ENCODE assay signal across 9 cellular contexts in the genomic region with DNA sequence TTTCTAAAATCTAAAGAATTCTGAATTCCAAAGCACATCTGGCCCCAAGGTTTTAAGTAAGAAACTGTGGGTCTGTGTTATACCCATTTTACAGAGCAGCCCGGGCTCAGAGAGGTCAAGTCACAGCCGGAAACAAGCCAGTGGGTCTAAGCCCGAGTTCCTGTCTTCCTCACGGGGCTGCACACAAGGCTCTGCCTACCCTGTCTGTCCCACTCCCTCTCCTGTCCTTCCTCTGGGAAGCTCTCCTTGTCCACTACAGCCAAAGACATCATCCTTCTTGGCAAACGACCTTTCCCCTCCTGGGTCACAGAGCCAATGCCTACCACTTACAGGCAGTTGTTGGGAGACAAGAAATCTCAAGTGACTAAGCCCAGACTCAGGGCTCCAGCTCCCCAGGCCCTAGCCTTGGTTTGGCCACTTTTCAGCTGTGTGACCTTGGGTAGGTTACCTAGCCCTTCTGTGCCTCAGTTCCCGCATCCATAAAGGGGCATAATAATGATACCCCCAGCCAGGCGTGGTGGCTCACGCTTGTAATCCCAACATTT. TPM values are rescaled to one million over a fixed set of nuclear protein-coding genes. Genes with fewer than 3 reads are reported as not detected.
DNase-seq lines count a peak whose midpoint lies in the region; ATAC-seq, FAIRE-seq and TF ChIP-seq lines count a peak whose summit lies in the region.
"Had no signal": no experiment of that assay in that cellular context is flagged by ENCODE, and none has a peak within 500 bp of the region (broad histone marks: within the 10 kb centered on the region; RNA-seq: fewer than 3 reads in every experiment).

No MANE protein-coding gene starts in this region.

- no peak overlapping the region for H3K9ac ChIP-seq in GM12878 (ENCODE audit: control insufficient read depth, insufficient read depth, low read length)
- H3K9ac ChIP-seq in keratinocyte (ENCODE audit: control insufficient read depth, extremely low read depth, insufficient read depth, low read length): peak overlapping the region; percentile 67

- dilution Hi-C loops in keratinocyte (cut with MboI; ENCODE audit: extremely low pct_ligation_motif_present, low sequenced_read_pairs): no loop called here

- peaks cover 33% of the 10 kb centered on the region for H3K4me1 ChIP-seq in GM12878 (ENCODE audit: control insufficient read depth, insufficient read depth, low read length)
- H3K4me1 ChIP-seq in keratinocyte (ENCODE audit: control insufficient read depth, extremely low read depth, insufficient read depth, low read length): peaks cover 37% of the 10 kb centered on the region

- in situ Hi-C loops in GM12878 (cut with MboI): no loop called here

- H3K4me3 Mint-ChIP-seq in stimulated activated naive CD8-positive, alpha-beta T cell treated with anti-CD3 and anti-CD28 coated beads, Interleukin-15, amount 100 ng/mL, for 72 hours: peak overlapping the region; percentile 61 to 81

- TF ChIP-seq CTCF in GM12878 (IDR thresholded peaks at IDR 0.05 in 2 of 3, conservative IDR thresholded peaks at IDR 0.05 in 1 of 3; ENCODE audit: control insufficient read depth in 2 of 3, extremely low read depth in 1 of 3, insufficient read depth in 1 of 3, low read depth in 3 of 3, low read length in 3 of 3) (no peak), keratinocyte (optimal IDR thresholded peaks at IDR 0.05 in 1 of 3, IDR thresholded peaks at IDR 0.05 in 1 of 3, conservative IDR thresholded peaks at IDR 0.05 in 1 of 3; ENCODE audit: extremely low read depth in 1 of 3, insufficient read depth in 2 of 3, low read length in 3 of 3) (no peak), omental fat pad (IDR thresholded peaks at IDR 0.05) (no peak)

- WGBS in GM12878 (ENCODE audit: insufficient coverage, insufficient replicate concordance, low lambda C conversion rate, missing lambda C conversion rate): 83% methylated on average over 8 of the region's 8 CpGs

- RAD21 ChIA-PET in GM12878 (lab: Charles Lee; ENCODE audit: unreplicated experiment): interaction anchor here (1.0 to 3.1 kb wide), 9 partner anchors 11 to 95 kb away, joined by 3 to 19 read pairs (median 9); a partner anchor contains a TSS

- H3K27me3 ChIP-seq in GM12878 (replicated peaks in 1 of 2; ENCODE audit: control insufficient read depth in 2 of 2, insufficient read depth in 2 of 2, low read length in 1 of 2) (no peaks in the 10 kb centered on the region), keratinocyte (ENCODE audit: control insufficient read depth, extremely low read depth, insufficient read depth, low read length) (no peaks in the 10 kb centered on the region)

- H2AFZ ChIP-seq in GM12878 (ENCODE audit: control insufficient read depth, low read depth, low read length) (0 out of 2 replicates have a peak overlapping the region, but pooled peaks have one; percentile 63), keratinocyte (ENCODE audit: control insufficient read depth, low read length) (peak overlapping the region; percentile 36)

- BruUV-seq in GM12878 (replicated peaks; lab: Mats Ljungman, UMichigan): no TSS peak

- no peaks in the 10 kb centered on the region for H3K9me3 ChIP-seq in GM12878 (replicated peaks; ENCODE audit: control insufficient read depth, insufficient read depth, low read length)
- H3K9me3 ChIP-seq in keratinocyte (ENCODE audit: control insufficient read depth, low read depth, low read length): no peaks in the 10 kb centered on the region

- no peak for ATAC-seq in GM12878
- ATAC-seq in stimulated activated naive CD8-positive, alpha-beta T cell treated with anti-CD3 and anti-CD28 coated beads, Interleukin-15, amount 100 ng/mL, for 72 hours: no peak
- no peak for ATAC-seq in omental fat pad (ENCODE audit: low FRiP score)
- no peak for ATAC-seq in GM21786 (IDR thresholded peaks at IDR 0.05; ENCODE audit: unreplicated experiment)

- no peak for TF ChIP-seq EP300 in GM12878 (IDR thresholded peaks at IDR 0.05; ENCODE audit: borderline replicate concordance in 1 of 2, control insufficient read depth in 1 of 2, low read depth in 2 of 2, low read length in 2 of 2)

- POLR2A ChIA-PET in GM12878 (lab: Charles Lee): interaction anchor here (0.5 to 2.9 kb wide), 10 partner anchors 14 to 1616 kb away, joined by 3 to 12 read pairs (median 5); a partner anchor contains a TSS

- H3K4me2 ChIP-seq in GM12878 (ENCODE audit: control insufficient read depth, insufficient read depth) (no peak overlapping the region; the same call in 1 of the 2 replicates), keratinocyte (ENCODE audit: control insufficient read depth, extremely low read depth, insufficient read depth, low read depth, low read length) (peak overlapping the region; percentile 72)

- DNase-seq in LoVo (ENCODE audit: low spot score) (peak; percentile 17), GM12878 (ENCODE audit: low read depth, low spot score) (no peak), keratinocyte (ENCODE audit: low read depth, low spot score) (no peak), retina (no peak), omental fat pad (ENCODE audit: low spot score) (no peak), COLO829 (ENCODE audit: low spot score) (no peak)
- no peak for DNase-seq in stimulated activated naive CD8-positive, alpha-beta T cell treated with anti-CD3 and anti-CD28 coated beads, Interleukin-15, amount 100 ng/mL, for 72 hours

- H3K36me3 ChIP-seq in GM12878 (ENCODE audit: control insufficient read depth in 2 of 2, insufficient read depth in 2 of 2, low read length in 1 of 2): no peaks in the 10 kb centered on the region
- H3K36me3 ChIP-seq in keratinocyte (ENCODE audit: control insufficient read depth in 2 of 2, extremely low read depth in 1 of 2, insufficient read depth in 2 of 2, low read length in 2 of 2): no peaks in the 10 kb centered on the region

- H3K27ac ChIP-seq in GM12878 (ENCODE audit: control insufficient read depth, insufficient read depth) (peak overlapping the region; percentile 17; the same call in 1 of the 2 replicates), keratinocyte (ENCODE audit: control insufficient read depth, insufficient read depth, low read length) (peak overlapping the region; percentile 84)

- SMC1A ChIA-PET in GM12878 (lab: Charles Lee; ENCODE audit: uncharacterized antibody, unreplicated experiment): interaction anchor here (0.6 to 6.9 kb wide), 12 partner anchors 11 to 218 kb away, joined by 3 to 47 read pairs (median 7); a partner anchor contains a TSS

- H3K79me2 ChIP-seq in GM12878 (ENCODE audit: control insufficient read depth, insufficient read depth, low read length) (no peaks in the 10 kb centered on the region), keratinocyte (ENCODE audit: control insufficient read depth, insufficient read depth, low read length) (no peaks in the 10 kb centered on the region)

- peaks cover 28% of the 10 kb centered on the region for H3K4me1 Mint-ChIP-seq in stimulated activated naive CD8-positive, alpha-beta T cell treated with anti-CD3 and anti-CD28 coated beads, Interleukin-15, amount 100 ng/mL, for 72 hours

- no peaks in the 10 kb centered on the region for H3K9me1 ChIP-seq in keratinocyte (ENCODE audit: control insufficient read depth, extremely low read depth, insufficient read depth, low read length)

- FAIRE-seq in GM12878 (lab: Jason Lieb, UNC) (no peak), keratinocyte (lab: Jason Lieb, UNC) (no peak)

- no peak overlapping the region for H3K4me3 ChIP-seq in GM12878
- peak overlapping the region in 1 of 3 experiments; percentile 4 for H3K4me3 ChIP-seq in keratinocyte (ENCODE audit: control insufficient read depth in 2 of 3, extremely low read depth in 1 of 3, insufficient read depth in 2 of 3, low read depth in 1 of 3, low read length in 3 of 3)

- H4K20me1 ChIP-seq in GM12878 (ENCODE audit: control insufficient read depth, insufficient read depth) (no peaks in the 10 kb centered on the region), keratinocyte (ENCODE audit: control insufficient read depth, extremely low read depth, insufficient read depth, low read length) (no peaks in the 10 kb centered on the region)

- H3K27me3 Mint-ChIP-seq in stimulated activated naive CD8-positive, alpha-beta T cell treated with anti-CD3 and anti-CD28 coated beads, Interleukin-15, amount 100 ng/mL, for 72 hours: peaks cover 20% of the 10 kb centered on the region

- TF ChIP-seq POLR2A in GM12878 (IDR thresholded peaks at IDR 0.05; ENCODE audit: low read depth, low read length): no peak

- no peaks in the 10 kb centered on the region for H3K9me3 Mint-ChIP-seq in stimulated activated naive CD8-positive, alpha-beta T cell treated with anti-CD3 and anti-CD28 coated beads, Interleukin-15, amount 100 ng/mL, for 72 hours
- H3K9me3 Mint-ChIP-seq: activated naive CD4-positive, alpha-beta T cell treated with anti-CD3 and anti-CD28 coated beads, Interleukin-2, amount 50 U/mL, for 72 hours had no signal

- TF ChIP-seq RAD21 in GM12878 (IDR thresholded peaks at IDR 0.05; ENCODE audit: insufficient read depth, low read depth, low read length): no peak

- CTCF ChIA-PET in GM12878 (lab: Yijun Ruan, JAX): interaction anchor here (0.8 to 5.7 kb wide), 6 partner anchors 13 to 95 kb away, joined by 3 to 34 read pairs (median 6); no protein-coding TSS in a partner anchor

- no peak overlapping the region for H3K27ac Mint-ChIP-seq in stimulated activated naive CD8-positive, alpha-beta T cell treated with anti-CD3 and anti-CD28 coated beads, Interleukin-15, amount 100 ng/mL, for 72 hours

- intact Hi-C loops in GM12878 (cut with micrococcal nuclease; ENCODE audit: unreplicated experiment): loop anchor here (2.0 kb wide), 2 partner anchors 16 to 56 kb away; a partner anchor contains a TSS

RNA-seq across cellular contexts. Expression of a gene that starts 55.6 kb away (rescaled TPM):
- 26.9 and 29.0 TPM in 2 replicates for total RNA-seq in GM12878 (2013; cell fraction: nucleolus; rRNA removed)
- total RNA-seq in GM12878 (2014; rRNA removed) (18.0 and 21.2 TPM in 2 replicates), GM12878 (2014; rRNA removed; fragmentation: Illumina TruSeq; extraction: Trizol) (7.5 and 9.3 TPM in 2 replicates), GM12878 (2021) (33.3 and 35.9 TPM in 2 replicates), omental fat pad (10 to 100 TPM in 2 of 4 donors, 1 to 10 TPM in 2; 5.4 to 15.9 (median 12.6) TPM)
- 7.5 TPM for polyA plus RNA-seq in GM12878 (2011; ENCODE audit: low read depth)
- polyA plus RNA-seq in GM12878 (2011; rRNA removed) (4.8 and 12.4 TPM in 2 replicates), GM12878 (2014; fragmentation: Illumina TruSeq; extraction: Trizol) (6.7 and 18.2 TPM in 2 replicates), GM12878 (2014; fragmentation: Nextera tagmentation; extraction: Ambion mirVana) (1 to 10 TPM; 2.1 to 4.5 TPM), GM12878 (2014; rRNA removed) (23.9 and 24.4 TPM in 2 replicates), GM12878 (2016; fragmentation: Nextera tagmentation; extraction: Ambion mirVana) (10 to 100 TPM; 23.2 to 25.1 TPM), keratinocyte (6.5 to 8.3 TPM (median 7.1 TPM) in 3 replicates)
- polyA plus RNA-seq in GM12878 (2011; cell fraction: cytosol; rRNA removed): 16.6 and 19.6 TPM in 2 replicates
- polyA plus RNA-seq in GM12878 (2011; cell fraction: nucleus; rRNA removed): 24.6 and 35.3 TPM in 2 replicates
- 17.1 and 17.4 TPM in 2 replicates for polyA plus RNA-seq in GM12878 (2012)
- 9.2 and 17.2 TPM in 2 replicates for polyA minus RNA-seq in GM12878 (2011; rRNA and poly(A)+ RNA removed)
- 6.3 and 8.7 TPM in 2 replicates for polyA minus RNA-seq in GM12878 (2011; cell fraction: cytosol; rRNA and poly(A)+ RNA removed)
- 5.9 and 10.3 TPM in 2 replicates for polyA minus RNA-seq in GM12878 (2011; cell fraction: nucleus; rRNA and poly(A)+ RNA removed)
- polyA plus RNA-seq in keratinocyte (2011; ENCODE audit: low read depth): 2.8 TPM
- 3.2 and 4.9 TPM in 2 replicates for polyA plus RNA-seq in keratinocyte (2011; cell fraction: cytosol; rRNA removed)
- 16.6 and 20.8 TPM in 2 replicates for polyA plus RNA-seq in keratinocyte (2011; cell fraction: nucleus; rRNA removed)
- polyA plus RNA-seq in keratinocyte (2012; ENCODE audit: low replicate concordance): 3.3 and 5.9 TPM in 2 replicates
- polyA minus RNA-seq in keratinocyte: 5.0 to 7.3 TPM (median 6.0 TPM) in 3 replicates
- 2.5 TPM for polyA minus RNA-seq in keratinocyte (2011; cell fraction: cytosol; rRNA and poly(A)+ RNA removed)
- polyA minus RNA-seq in keratinocyte (2011; cell fraction: nucleus; rRNA and poly(A)+ RNA removed): 7.8 and 10.7 TPM in 2 replicates
